1 cellular context compared by ENCODE assay signal in genomic region chr1:165697881-165698842, GRCh38.
TF ChIP-seq lines count a peak whose summit lies in the region.

Gene ALDH9A1 (minus strand): TSS chr1:165698562. CDS start chr1:165698558, 4 bp downstream.

TF ChIP-seq in HepG2, 621 proteins besides CTCF, POLR2A, EP300 and RAD21 (continued from another document and continues in another):
- TF ChIP-seq ZNF281 (CRISPR knock-in tag; IDR thresholded peaks at IDR 0.05; ENCODE audit: borderline replicate concordance) (no peak), TEAD3 (CRISPR knock-in tag; optimal IDR thresholded peaks at IDR 0.05; ENCODE audit: borderline replicate concordance) (peak; percentile 9), ZSCAN5A (CRISPR knock-in tag; IDR thresholded peaks at IDR 0.05; ENCODE audit: borderline replicate concordance) (no peak), DBP (CRISPR knock-in tag; IDR thresholded peaks at IDR 0.05; ENCODE audit: not compliant biosample characterization) (no peak), HOXA7 (CRISPR knock-in tag; IDR thresholded peaks at IDR 0.05) (no peak), HOXA9 (CRISPR knock-in tag; IDR thresholded peaks at IDR 0.05; ENCODE audit: borderline replicate concordance) (0 out of 2 replicates have a peak, but pooled peaks have one; percentile 62), PAF1 (CRISPR knock-in tag; IDR thresholded peaks at IDR 0.05) (no peak), ZNF136 (CRISPR knock-in tag; IDR thresholded peaks at IDR 0.05; ENCODE audit: low read depth) (no peak), ARNTL (CRISPR knock-in tag; IDR thresholded peaks at IDR 0.05) (no peak; the same call in 1 of the 2 replicates), E2F5 (CRISPR knock-in tag; conservative IDR thresholded peaks at IDR 0.05) (0 out of 2 replicates have a peak, but pooled peaks have one; percentile 19), ZNF512B (CRISPR knock-in tag; IDR thresholded peaks at IDR 0.05; ENCODE audit: borderline replicate concordance) (no peak), RBM39 (IDR thresholded peaks at IDR 0.05; ENCODE audit: low read depth, low read length, poor library complexity, severe bottlenecking) (no peak), GTF2F1 (IDR thresholded peaks at IDR 0.05; ENCODE audit: low read length) (no peak), NR3C1 (CRISPR knock-in tag; IDR thresholded peaks at IDR 0.05) (no peak), TAF1 (CRISPR knock-in tag; IDR thresholded peaks at IDR 0.05) (peak; percentile 87), ZBTB44 (CRISPR knock-in tag; IDR thresholded peaks at IDR 0.05) (no peak), ZNF629 (CRISPR knock-in tag; conservative IDR thresholded peaks at IDR 0.05) (no peak), HNF4G (IDR thresholded peaks at IDR 0.05; ENCODE audit: borderline replicate concordance, low read depth, low read length) (no peak), HNF4G (CRISPR knock-in tag; IDR thresholded peaks at IDR 0.05; ENCODE audit: borderline replicate concordance, low read depth) (0 out of 2 replicates have a peak, but pooled peaks have one; percentile 35), ATF4 (CRISPR knock-in tag; IDR thresholded peaks at IDR 0.05) (peak in 1 of 2 experiments; percentile 74; a peak in 2 of 4 replicates), LRRFIP1 (CRISPR knock-in tag; conservative IDR thresholded peaks at IDR 0.05) (no peak), ZFP82 (CRISPR knock-in tag; IDR thresholded peaks at IDR 0.05; ENCODE audit: borderline replicate concordance) (no peak), SAP130 (CRISPR knock-in tag; IDR thresholded peaks at IDR 0.05; ENCODE audit: low read depth) (peak; percentile 67), IRF2 (CRISPR knock-in tag; IDR thresholded peaks at IDR 0.05) (no peak), CSRNP1 (CRISPR knock-in tag; IDR thresholded peaks at IDR 0.05) (no peak), ETV5 (CRISPR knock-in tag; IDR thresholded peaks at IDR 0.05; ENCODE audit: borderline replicate concordance) (no peak; the same call in 1 of the 2 replicates), ZNF574 (CRISPR knock-in tag; IDR thresholded peaks at IDR 0.05) (peak; percentile 47), BCLAF1 (IDR thresholded peaks at IDR 0.05) (no peak), ZNF17 (CRISPR knock-in tag; IDR thresholded peaks at IDR 0.05) (no peak), TCF7L2 (IDR thresholded peaks at IDR 0.05; ENCODE audit: low read depth, low read length) (no peak), SNAI1 (CRISPR knock-in tag; IDR thresholded peaks at IDR 0.05; ENCODE audit: borderline replicate concordance) (no peak), ZNF143 (CRISPR knock-in tag; IDR thresholded peaks at IDR 0.05) (peak; percentile 70), PHB2 (IDR thresholded peaks at IDR 0.05; ENCODE audit: partially characterized antibody) (no peak), CHCHD3 (CRISPR knock-in tag; IDR thresholded peaks at IDR 0.05) (peak; percentile 36; the same call in 1 of the 2 replicates)
